In genomic region chr16:424623-425081, GRCh38 we compare ENCODE assay signal across 8 cellular contexts. TPM values are rescaled to one million over a fixed set of nuclear protein-coding genes. Genes with fewer than 3 reads are reported as not detected.
DNase-seq lines count a peak whose midpoint lies in the region; ATAC-seq, FAIRE-seq and TF ChIP-seq lines count a peak whose summit lies in the region.

No MANE protein-coding gene starts in this region.

- H3K27ac ChIP-seq in ascending aorta (peak overlapping the region; percentile 95 to 97), keratinocyte (ENCODE audit: control insufficient read depth, insufficient read depth, low read length) (peak overlapping the region; percentile 71)

- H2AFZ ChIP-seq in keratinocyte (ENCODE audit: control insufficient read depth, low read length), result peak overlapping the region; percentile 54

- dilution Hi-C loops in keratinocyte (cut with MboI; ENCODE audit: extremely low pct_ligation_motif_present, low sequenced_read_pairs), result no loop called here

- H3K4me1 Mint-ChIP-seq in stimulated activated naive CD8-positive, alpha-beta T cell treated with anti-CD3 and anti-CD28 coated beads, Interleukin-15, amount 100 ng/mL, for 72 hours, result peaks cover 43% of the 10 kb centered on the region

- peak overlapping the region in 1 of 2 donors; percentile 95 for H3K27ac Mint-ChIP-seq in stimulated activated naive CD8-positive, alpha-beta T cell treated with anti-CD3 and anti-CD28 coated beads, Interleukin-15, amount 100 ng/mL, for 72 hours

- no peaks in the 10 kb centered on the region for H3K9me3 Mint-ChIP-seq in stimulated activated naive CD8-positive, alpha-beta T cell treated with anti-CD3 and anti-CD28 coated beads, Interleukin-15, amount 100 ng/mL, for 72 hours

- H3K79me2 ChIP-seq in keratinocyte (ENCODE audit: control insufficient read depth, insufficient read depth, low read length), result peaks cover 25% of the 10 kb centered on the region

- ATAC-seq in stimulated activated naive CD8-positive, alpha-beta T cell treated with anti-CD3 and anti-CD28 coated beads, Interleukin-15, amount 100 ng/mL, for 72 hours, result no peak

- H3K4me3 Mint-ChIP-seq in stimulated activated naive CD8-positive, alpha-beta T cell treated with anti-CD3 and anti-CD28 coated beads, Interleukin-15, amount 100 ng/mL, for 72 hours, result peak overlapping the region; percentile 88 to 92

- H3K4me2 ChIP-seq in keratinocyte (ENCODE audit: control insufficient read depth, extremely low read depth, insufficient read depth, low read depth, low read length), result peak overlapping the region; percentile 82

- H3K4me1 ChIP-seq in BE2C, result peaks cover 7% of the 10 kb centered on the region
- peaks cover 0 to 20% of the 10 kb centered on the region in 2 donors for H3K4me1 ChIP-seq in ascending aorta
- H3K4me1 ChIP-seq in keratinocyte (ENCODE audit: control insufficient read depth, extremely low read depth, insufficient read depth, low read length), result peaks cover 32% of the 10 kb centered on the region

- peaks cover 5% of the 10 kb centered on the region for H3K9me1 ChIP-seq in keratinocyte (ENCODE audit: control insufficient read depth, extremely low read depth, insufficient read depth, low read length)

- H4K20me1 ChIP-seq in keratinocyte (ENCODE audit: control insufficient read depth, extremely low read depth, insufficient read depth, low read length), result peaks cover 6% of the 10 kb centered on the region

- DNase-seq in BE2C, result peak; percentile 35
- peak; percentile 51 for DNase-seq in HT1080 (ENCODE audit: low read depth)
- DNase-seq in ascending aorta (ENCODE audit: low spot score in 2 of 2), result no peak
- no peak for DNase-seq in keratinocyte (ENCODE audit: low read depth, low spot score)
- DNase-seq in stimulated activated naive CD8-positive, alpha-beta T cell treated with anti-CD3 and anti-CD28 coated beads, Interleukin-15, amount 100 ng/mL, for 72 hours, result no peak
- DNase-seq in germinal center (ENCODE audit: low spot score), result no peak
- DNase-seq in NCI-H1417 (lab: John Stamatoyannopoulos, UW), result no peak
- no peak for DNase-seq in stimulated activated CD4-positive, alpha-beta T cell treated with anti-CD3 and anti-CD28 coated beads, Interleukin-1b, Interleukin-23, amount 100 ng/mL, for 48 hours

- peak overlapping the region; percentile 70 for H3K4me3 ChIP-seq in BE2C (ENCODE audit: low read depth, low read length)
- H3K4me3 ChIP-seq in ascending aorta, result peak overlapping the region; percentile 76 to 81
- H3K4me3 ChIP-seq in keratinocyte (ENCODE audit: control insufficient read depth in 2 of 3, extremely low read depth in 1 of 3, insufficient read depth in 2 of 3, low read depth in 1 of 3, low read length in 3 of 3), result peak overlapping the region; percentile 54 to 70 (median 58)

- peak overlapping the region; percentile 63 for H3K9ac ChIP-seq in keratinocyte (ENCODE audit: control insufficient read depth, extremely low read depth, insufficient read depth, low read length)

- TF ChIP-seq CTCF in BE2C (IDR thresholded peaks at IDR 0.05; ENCODE audit: low read depth, low read length), result no peak
- TF ChIP-seq CTCF in ascending aorta (IDR thresholded peaks at IDR 0.05), result peak in 1 of 3 experiments; percentile 11
- TF ChIP-seq CTCF in keratinocyte (optimal IDR thresholded peaks at IDR 0.05 in 1 of 3, IDR thresholded peaks at IDR 0.05 in 1 of 3, conservative IDR thresholded peaks at IDR 0.05 in 1 of 3; ENCODE audit: extremely low read depth in 1 of 3, insufficient read depth in 2 of 3, low read length in 3 of 3), result no peak

- H3K27me3 Mint-ChIP-seq in stimulated activated naive CD8-positive, alpha-beta T cell treated with anti-CD3 and anti-CD28 coated beads, Interleukin-15, amount 100 ng/mL, for 72 hours, result peaks cover 17% of the 10 kb centered on the region

- intact Hi-C loops in ascending aorta (cut with DNase I), result loop anchor here (1.0 to 5.0 kb wide), 3 partner anchors 23 to 72 kb away; partner anchors contain the start of genes AXIN1, DECR2 and PGAP6

- H3K36me3 ChIP-seq in BE2C, result no peaks in the 10 kb centered on the region
- H3K36me3 ChIP-seq in ascending aorta, result no peaks in the 10 kb centered on the region
- peaks cover 0 to 3% of the 10 kb centered on the region in 2 experiments for H3K36me3 ChIP-seq in keratinocyte (ENCODE audit: control insufficient read depth in 2 of 2, extremely low read depth in 1 of 2, insufficient read depth in 2 of 2, low read length in 2 of 2)

- no peak for FAIRE-seq in keratinocyte (lab: Jason Lieb, UNC)

- peaks cover 4% of the 10 kb centered on the region for H3K27me3 ChIP-seq in BE2C
- no peaks in the 10 kb centered on the region for H3K27me3 ChIP-seq in ascending aorta
- no peaks in the 10 kb centered on the region for H3K27me3 ChIP-seq in keratinocyte (ENCODE audit: control insufficient read depth, extremely low read depth, insufficient read depth, low read length)

- no peaks in the 10 kb centered on the region for H3K9me3 ChIP-seq in BE2C
- no peaks in the 10 kb centered on the region for H3K9me3 ChIP-seq in ascending aorta
- H3K9me3 ChIP-seq in keratinocyte (ENCODE audit: control insufficient read depth, low read depth, low read length), result no peaks in the 10 kb centered on the region

RNA-seq across cellular contexts. Expression of gene RAB11FIP3, which starts 0.8 kb away (rescaled TPM):
- 25.3 TPM for polyA plus RNA-seq in BE2C (2012; ENCODE audit: insufficient read depth, insufficient read length, low read depth)
- total RNA-seq in HT1080 (2014; rRNA removed; shearing (Covaris generic)), result 21.3 and 27.9 TPM in 2 replicates
- polyA plus RNA-seq in HT1080 (2015; cell fraction: cytosol; rRNA removed), result 14.5 and 15.3 TPM in 2 replicates
- 25.2 and 31.1 TPM in 2 replicates for polyA plus RNA-seq in HT1080 (2015; cell fraction: nucleus; rRNA removed)
- 47.0 TPM for total RNA-seq in ascending aorta
- 6.0 to 10.0 TPM (median 6.4 TPM) in 3 replicates for polyA plus RNA-seq in keratinocyte
- 23.7 TPM for polyA plus RNA-seq in keratinocyte (2011; ENCODE audit: low read depth)
- polyA plus RNA-seq in keratinocyte (2011; cell fraction: cytosol; rRNA removed), result 6.0 and 11.7 TPM in 2 replicates
- polyA plus RNA-seq in keratinocyte (2011; cell fraction: nucleus; rRNA removed), result 21.5 and 31.5 TPM in 2 replicates
- polyA plus RNA-seq in keratinocyte (2012; ENCODE audit: low replicate concordance), result 15.1 and 21.1 TPM in 2 replicates
- 10.6 to 22.2 TPM (median 12.6 TPM) in 3 replicates for polyA minus RNA-seq in keratinocyte
- polyA minus RNA-seq in keratinocyte (2011; cell fraction: cytosol; rRNA and poly(A)+ RNA removed), result 16.9 TPM
- 16.5 and 17.5 TPM in 2 replicates for polyA minus RNA-seq in keratinocyte (2011; cell fraction: nucleus; rRNA and poly(A)+ RNA removed)

RNA-seq across cellular contexts. Expression of gene DECR2, which starts 23.0 kb away (rescaled TPM):
- 11.6 TPM for polyA plus RNA-seq in BE2C (2012; ENCODE audit: insufficient read depth, insufficient read length, low read depth)
- 8.9 and 11.5 TPM in 2 replicates for total RNA-seq in HT1080 (2014; rRNA removed; shearing (Covaris generic))
- polyA plus RNA-seq in HT1080 (2015; cell fraction: cytosol; rRNA removed), result 20.6 and 21.7 TPM in 2 replicates
- polyA plus RNA-seq in HT1080 (2015; cell fraction: nucleus; rRNA removed), result 61.6 and 63.2 TPM in 2 replicates
- 44.0 TPM for total RNA-seq in ascending aorta
- polyA plus RNA-seq in keratinocyte, result 14.2 to 28.1 TPM (median 18.8 TPM) in 3 replicates
- polyA plus RNA-seq in keratinocyte (2011; ENCODE audit: low read depth), result 3.4 TPM
- polyA plus RNA-seq in keratinocyte (2011; cell fraction: cytosol; rRNA removed), result 11.2 and 27.9 TPM in 2 replicates
- 49.1 and 72.8 TPM in 2 replicates for polyA plus RNA-seq in keratinocyte (2011; cell fraction: nucleus; rRNA removed)
- 18.5 and 22.1 TPM in 2 replicates for polyA plus RNA-seq in keratinocyte (2012; ENCODE audit: low replicate concordance)
- polyA minus RNA-seq in keratinocyte, result 11.0 to 15.0 TPM (median 14.6 TPM) in 3 replicates
- polyA minus RNA-seq in keratinocyte (2011; cell fraction: cytosol; rRNA and poly(A)+ RNA removed), result 36.4 TPM
- 16.1 and 16.4 TPM in 2 replicates for polyA minus RNA-seq in keratinocyte (2011; cell fraction: nucleus; rRNA and poly(A)+ RNA removed)

RNA-seq across cellular contexts. Expression of gene NME4, which starts 27.7 kb away (rescaled TPM):
- polyA plus RNA-seq in BE2C (2012; ENCODE audit: insufficient read depth, insufficient read length, low read depth), result 507 TPM
- 135 and 140 TPM in 2 replicates for total RNA-seq in HT1080 (2014; rRNA removed; shearing (Covaris generic))
- polyA plus RNA-seq in HT1080 (2015; cell fraction: cytosol; rRNA removed), result 149 and 151 TPM in 2 replicates
- 44.7 and 55.2 TPM in 2 replicates for polyA plus RNA-seq in HT1080 (2015; cell fraction: nucleus; rRNA removed)
- total RNA-seq in ascending aorta, result 66.0 TPM
- polyA plus RNA-seq in keratinocyte, result 140 to 246 TPM (median 141 TPM) in 3 replicates
- polyA plus RNA-seq in keratinocyte (2011; ENCODE audit: low read depth), result 14.3 TPM
- polyA plus RNA-seq in keratinocyte (2011; cell fraction: cytosol; rRNA removed), result 135 and 258 TPM in 2 replicates
- polyA plus RNA-seq in keratinocyte (2011; cell fraction: nucleus; rRNA removed), result 64.4 and 78.5 TPM in 2 replicates
- 69.8 and 219 TPM in 2 replicates for polyA plus RNA-seq in keratinocyte (2012; ENCODE audit: low replicate concordance)
- polyA minus RNA-seq in keratinocyte, result 73.3 to 166 TPM (median 132 TPM) in 3 replicates
- polyA minus RNA-seq in keratinocyte (2011; cell fraction: cytosol; rRNA and poly(A)+ RNA removed), result 233 TPM
- 24.5 and 31.2 TPM in 2 replicates for polyA minus RNA-seq in keratinocyte (2011; cell fraction: nucleus; rRNA and poly(A)+ RNA removed)

RNA-seq across cellular contexts. Expression of gene PGAP6, which starts 42.9 kb away (rescaled TPM):
- polyA plus RNA-seq in BE2C (2012; ENCODE audit: insufficient read depth, insufficient read length, low read depth), result 137 TPM
- 53.3 and 67.0 TPM in 2 replicates for total RNA-seq in HT1080 (2014; rRNA removed; shearing (Covaris generic))
- polyA plus RNA-seq in HT1080 (2015; cell fraction: cytosol; rRNA removed), result 41.1 and 47.6 TPM in 2 replicates
- 50.1 and 58.8 TPM in 2 replicates for polyA plus RNA-seq in HT1080 (2015; cell fraction: nucleus; rRNA removed)
- total RNA-seq in ascending aorta, result 47.6 TPM
- polyA plus RNA-seq in keratinocyte, result 25.5 to 47.7 TPM (median 46.7 TPM) in 3 replicates
- polyA plus RNA-seq in keratinocyte (2011; ENCODE audit: low read depth), result 11.1 TPM
- 31.2 and 69.0 TPM in 2 replicates for polyA plus RNA-seq in keratinocyte (2011; cell fraction: cytosol; rRNA removed)
- 73.9 and 87.9 TPM in 2 replicates for polyA plus RNA-seq in keratinocyte (2011; cell fraction: nucleus; rRNA removed)
- 17.3 and 45.4 TPM in 2 replicates for polyA plus RNA-seq in keratinocyte (2012; ENCODE audit: low replicate concordance)
- polyA minus RNA-seq in keratinocyte, result 59.0 to 184 TPM (median 84.8 TPM) in 3 replicates
- polyA minus RNA-seq in keratinocyte (2011; cell fraction: cytosol; rRNA and poly(A)+ RNA removed), result 97.6 TPM
- polyA minus RNA-seq in keratinocyte (2011; cell fraction: nucleus; rRNA and poly(A)+ RNA removed), result 39.6 and 42.3 TPM in 2 replicates

RNA-seq across cellular contexts. Expression of gene MRPL28, which starts 54.3 kb away (rescaled TPM):
- 231 TPM for polyA plus RNA-seq in BE2C (2012; ENCODE audit: insufficient read depth, insufficient read length, low read depth)
- total RNA-seq in HT1080 (2014; rRNA removed; shearing (Covaris generic)), result 206 and 251 TPM in 2 replicates
- 158 and 192 TPM in 2 replicates for polyA plus RNA-seq in HT1080 (2015; cell fraction: cytosol; rRNA removed)
- 142 and 155 TPM in 2 replicates for polyA plus RNA-seq in HT1080 (2015; cell fraction: nucleus; rRNA removed)
- total RNA-seq in ascending aorta, result 47.8 TPM
- 115 to 142 TPM (median 128 TPM) in 3 replicates for polyA plus RNA-seq in keratinocyte
- polyA plus RNA-seq in keratinocyte (2011; ENCODE audit: low read depth), result 15.8 TPM
- polyA plus RNA-seq in keratinocyte (2011; cell fraction: cytosol; rRNA removed), result 91.8 and 171 TPM in 2 replicates
- 77.5 and 95.9 TPM in 2 replicates for polyA plus RNA-seq in keratinocyte (2011; cell fraction: nucleus; rRNA removed)
- polyA plus RNA-seq in keratinocyte (2012; ENCODE audit: low replicate concordance), result 49.9 and 148 TPM in 2 replicates
- polyA minus RNA-seq in keratinocyte, result 50.2 to 87.3 TPM (median 56.9 TPM) in 3 replicates
- 83.3 TPM for polyA minus RNA-seq in keratinocyte (2011; cell fraction: cytosol; rRNA and poly(A)+ RNA removed)
- polyA minus RNA-seq in keratinocyte (2011; cell fraction: nucleus; rRNA and poly(A)+ RNA removed), result 23.4 and 27.0 TPM in 2 replicates

Comparison
In these comparisons a context has a peak if more than half of its experiments do, and no peak if none do; other contexts are left out.
1. DNase-seq: peak in BE2C (single experiment) and HT1080 (single experiment); none in ascending aorta (0 of 2), keratinocyte (single experiment), stimulated activated naive CD8-positive, alpha-beta T cell treated with anti-CD3 and anti-CD28 coated beads, Interleukin-15, amount 100 ng/mL, for 72 hours (0 of 2), germinal center (single experiment), NCI-H1417 (0 of 3) and stimulated activated CD4-positive, alpha-beta T cell treated with anti-CD3 and anti-CD28 coated beads, Interleukin-1b, Interleukin-23, amount 100 ng/mL, for 48 hours (single experiment).
2. Peak in every context shown above with its lines, with median percentiles within 50 percentile points of each other: H3K4me3 ChIP-seq.